Comparison of ENCODE assay signal across 10 cellular contexts in genomic region chr5:32217886-32218396, GRCh38. TPM values are rescaled to one million over a fixed set of nuclear protein-coding genes. Genes with fewer than 3 reads are reported as not detected.
DNase-seq lines count a peak whose midpoint lies in the region; ATAC-seq and TF ChIP-seq lines count a peak whose summit lies in the region.
"Had no signal": no experiment of that assay in that cellular context is flagged by ENCODE, and none has a peak within 500 bp of the region (broad histone marks: within the 10 kb centered on the region; RNA-seq: fewer than 3 reads in every experiment).

No MANE protein-coding gene starts in this region.

- TF ChIP-seq CTCF in brain (conservative IDR thresholded peaks at IDR 0.05), result no peak
- no peak for TF ChIP-seq CTCF in nephron (IDR thresholded peaks at IDR 0.05; ENCODE audit: unreplicated experiment in 3 of 3)
- TF ChIP-seq CTCF in foreskin keratinocyte (conservative IDR thresholded peaks at IDR 0.05), result no peak

- peak overlapping the region in 4 of 5 experiments; percentile 6 to 73 (median 36) for H3K27ac Mint-ChIP-seq in brain
- H3K27ac Mint-ChIP-seq in nephron, result peak overlapping the region; percentile 56 to 66 (median 66)

- no peaks in the 10 kb centered on the region for H3K27me3 Mint-ChIP-seq in brain
- H3K27me3 Mint-ChIP-seq in nephron (ENCODE audit: low read depth), result peaks cover 8% of the 10 kb centered on the region

- H3K4me1 Mint-ChIP-seq in brain (peaks cover 12% of the 10 kb centered on the region), nephron (peaks cover 11% of the 10 kb centered on the region)

- DNase-seq in NAMALWA (ENCODE audit: low spot score) (peak; percentile 90), foreskin keratinocyte (no peak)
- DNase-seq: effector CD8-positive, alpha-beta T cell had no signal

- H3K9me3 Mint-ChIP-seq in brain, result peaks cover 0 to 3% (median 0%) of the 10 kb centered on the region in 5 experiments
- no peaks in the 10 kb centered on the region for H3K9me3 Mint-ChIP-seq in nephron

- no peaks in the 10 kb centered on the region for H3K4me1 ChIP-seq in foreskin keratinocyte
- H3K4me1 ChIP-seq: parathyroid adenoma had no signal

- H3K36me3 Mint-ChIP-seq in brain (no peaks in the 10 kb centered on the region), nephron (ENCODE audit: low read depth) (no peaks in the 10 kb centered on the region)

- H3K4me3 Mint-ChIP-seq in brain (no peak overlapping the region), nephron (no peak overlapping the region)

- peak; percentile 84 for ATAC-seq in GM19438 (IDR thresholded peaks at IDR 0.05; ENCODE audit: low read depth, unreplicated experiment)
- no peak for ATAC-seq in GM21619 (IDR thresholded peaks at IDR 0.05; ENCODE audit: unreplicated experiment)
- ATAC-seq in foreskin keratinocyte, result no peak
- ATAC-seq in GM21360 (IDR thresholded peaks at IDR 0.05; ENCODE audit: unreplicated experiment), result no peak
- ATAC-seq in HG02623 (IDR thresholded peaks at IDR 0.05; ENCODE audit: unreplicated experiment), result no peak

- no peaks in the 10 kb centered on the region for H3K27me3 ChIP-seq in foreskin keratinocyte

- no peak overlapping the region for H3K27ac ChIP-seq in foreskin keratinocyte
- H3K27ac ChIP-seq: parathyroid adenoma had no signal

RNA-seq across cellular contexts. Expression of gene GOLPH3, which starts 43.8 kb away (rescaled TPM):
- polyA plus RNA-seq in brain (ENCODE audit: insufficient read depth, low read depth, low replicate concordance) (55.4 TPM), foreskin keratinocyte (20.4 and 25.4 TPM in 2 replicates)
- total RNA-seq in foreskin keratinocyte, result 41.6 and 45.4 TPM in 2 replicates
